ENCODE assay signal across 8 cellular contexts in genomic region chr2:231297108-231297908, GRCh38.
A peak's percentile ranks its signal among the peaks of the same experiment; 100 is the strongest.
DNase-seq lines count a peak whose midpoint lies in the region; ATAC-seq and TF ChIP-seq lines count a peak whose summit lies in the region.

No MANE protein-coding gene starts in this region.

- H3K27me3 ChIP-seq in ascending aorta = no peaks in the 10 kb centered on the region

- TF ChIP-seq CTCF in ascending aorta (IDR thresholded peaks at IDR 0.05) = peak; percentile 41 to 60 (median 45)

- H3K27ac ChIP-seq in ascending aorta = no peak overlapping the region

- ATAC-seq in HG02759 (IDR thresholded peaks at IDR 0.05; ENCODE audit: unreplicated experiment) (peak; percentile 52), sciatic nerve (peak; percentile 85), HG02623 (IDR thresholded peaks at IDR 0.05; ENCODE audit: unreplicated experiment) (no peak)

- H3K9me3 ChIP-seq in ascending aorta = no peaks in the 10 kb centered on the region

- intact Hi-C loops in ascending aorta (cut with DNase I) (loop anchor here (1.0 kb wide), 1 partner anchor 115 kb away; no protein-coding TSS in a partner anchor), sciatic nerve (cut with DNase I) (loop anchor here (10.0 kb wide), 1 partner anchor 97 kb away; the partner anchor contains the start of gene B3GNT7)

- peak; percentile 79 for DNase-seq in 8988T
- peak; percentile 70 for DNase-seq in GM03348 (ENCODE audit: low spot score)
- peak; percentile 76 for DNase-seq in NCI-H510A treated with DMSO at 0.1 percent for 48 hours (lab: John Stamatoyannopoulos, UW)
- DNase-seq in ascending aorta (ENCODE audit: low spot score in 2 of 2) = no peak
- peak; percentile 60 to 65 for DNase-seq in hippocampal formation (lab: John Stamatoyannopoulos, UW)
- DNase-seq in sciatic nerve (ENCODE audit: low spot score) = peak; percentile 77

- H3K4me3 ChIP-seq in ascending aorta = no peak overlapping the region

- H3K4me1 ChIP-seq in ascending aorta = no peaks in the 10 kb centered on the region

- H3K36me3 ChIP-seq in ascending aorta = peaks cover 12 to 20% of the 10 kb centered on the region in 2 donors

Comparison
In these comparisons a context has a peak if more than half of its experiments do, and no peak if none do; other contexts are left out.
1. DNase-seq: peak in 8988T (single experiment), GM03348 (single experiment), NCI-H510A treated with DMSO at 0.1 percent for 48 hours (single experiment), hippocampal formation (2 of 2) and sciatic nerve (single experiment); none in ascending aorta (0 of 2).